In genomic region chr12:23126794-23127193, GRCh38 we compare ENCODE assay signal across 21 cellular contexts.
DNase-seq lines count a peak whose midpoint lies in the region; ATAC-seq and TF ChIP-seq lines count a peak whose summit lies in the region.
"Had no signal": no experiment of that assay in that cellular context is flagged by ENCODE, and none has a peak within 500 bp of the region (broad histone marks: within the 10 kb centered on the region; RNA-seq: fewer than 3 reads in every experiment).

No MANE protein-coding gene starts in this region.

- TF ChIP-seq CTCF in OCI-LY7 (conservative IDR thresholded peaks at IDR 0.05; ENCODE audit: low read length) (0 out of 2 replicates have a peak, but pooled peaks have one; percentile 12), glutamatergic neuron (IDR thresholded peaks at IDR 0.05; ENCODE audit: partially characterized antibody, unreplicated experiment) (peak; percentile 26), progenitor cell of endocrine pancreas (IDR thresholded peaks at IDR 0.05; ENCODE audit: unreplicated experiment) (peak; percentile 27), mammary epithelial cell (conservative IDR thresholded peaks at IDR 0.05 in 1 of 2, IDR thresholded peaks at IDR 0.05 in 1 of 2; ENCODE audit: extremely low read depth in 1 of 2, insufficient read depth in 1 of 2, low read depth in 1 of 2, low read length in 2 of 2) (no peak)

- no peak overlapping the region for H3K27ac ChIP-seq in OCI-LY7 (ENCODE audit: low read depth, low read length, poor library complexity, severe bottlenecking)
- H3K27ac ChIP-seq in mammary epithelial cell (ENCODE audit: insufficient read depth, low read depth, low read length), result no peak overlapping the region
- H3K27ac ChIP-seq: BLaER1, HL-60 had no signal

- ATAC-seq in GM21367 (IDR thresholded peaks at IDR 0.05; ENCODE audit: unreplicated experiment) (no peak), GM18909 (IDR thresholded peaks at IDR 0.05; ENCODE audit: poor library complexity, unreplicated experiment) (no peak)
- ATAC-seq: GM12878, GM23338, K562 had no signal

- H3K27me3 ChIP-seq in mammary epithelial cell (ENCODE audit: insufficient read depth, low read length), result no peaks in the 10 kb centered on the region
- H3K27me3 ChIP-seq: BLaER1 had no signal

- H3K4me3 Mint-ChIP-seq in glutamatergic neuron (ENCODE audit: unreplicated experiment) (no peak overlapping the region), progenitor cell of endocrine pancreas (ENCODE audit: low read depth) (no peak overlapping the region)
- H3K4me3 Mint-ChIP-seq: CD14-positive monocyte; CD4-positive, alpha-beta memory T cell; GM23338 had no signal

- no peaks in the 10 kb centered on the region for H3K27me3 Mint-ChIP-seq in glutamatergic neuron (ENCODE audit: unreplicated experiment)
- H3K27me3 Mint-ChIP-seq in progenitor cell of endocrine pancreas, result no peaks in the 10 kb centered on the region
- H3K27me3 Mint-ChIP-seq: CD4-positive, alpha-beta memory T cell had no signal

- H3K27ac Mint-ChIP-seq in glutamatergic neuron (ENCODE audit: unreplicated experiment) (no peak overlapping the region), progenitor cell of endocrine pancreas (no peak overlapping the region)
- H3K27ac Mint-ChIP-seq: CD14-positive monocyte; CD4-positive, alpha-beta memory T cell; GM23338 had no signal

- dilution Hi-C loops in mammary epithelial cell (cut with HindIII; ENCODE audit: low sequenced_read_pairs), result no loop called here

- H3K4me2 ChIP-seq in OCI-LY7 (ENCODE audit: low read length), result no peak overlapping the region
- H3K4me2 ChIP-seq in mammary epithelial cell (ENCODE audit: insufficient read depth, low read depth, low read length), result no peak overlapping the region
- H3K4me2 ChIP-seq: BLaER1, GM23338 had no signal

- H3K4me3 ChIP-seq in OCI-LY7 (ENCODE audit: low read depth, low read length, poor library complexity, severe bottlenecking), result no peak overlapping the region
- H3K4me3 ChIP-seq in mammary epithelial cell (replicated peaks in 1 of 3; ENCODE audit: insufficient read depth in 1 of 3, low read depth in 2 of 3, low read length in 3 of 3), result no peak overlapping the region
- H3K4me3 ChIP-seq: BLaER1, GM12878, GM23338, K562 had no signal

- 9% methylated on average over 2 of the region's 2 CpGs for WGBS in mammary epithelial cell (ENCODE audit: low coverage, missing lambda C conversion rate)

- H3K4me1 ChIP-seq in OCI-LY7 (ENCODE audit: insufficient read depth, low read length, poor library complexity, severe bottlenecking), result no peaks in the 10 kb centered on the region
- no peaks in the 10 kb centered on the region for H3K4me1 ChIP-seq in mammary epithelial cell (ENCODE audit: insufficient read depth, low read length)
- H3K4me1 ChIP-seq: BLaER1 had no signal

- CTCF ChIA-PET in OCI-LY7 (lab: Charles Lee; ENCODE audit: unreplicated experiment) (no interaction called here), mammary epithelial cell (lab: Charles Lee; ENCODE audit: low non-redundant PET) (no interaction called here)

- no peaks in the 10 kb centered on the region for H3K4me1 Mint-ChIP-seq in glutamatergic neuron (ENCODE audit: low read depth, unreplicated experiment)
- no peaks in the 10 kb centered on the region for H3K4me1 Mint-ChIP-seq in progenitor cell of endocrine pancreas (ENCODE audit: low read depth)
- H3K4me1 Mint-ChIP-seq: CD14-positive monocyte; CD4-positive, alpha-beta memory T cell had no signal

- H3K9me3 Mint-ChIP-seq in glutamatergic neuron (ENCODE audit: unreplicated experiment), result no peaks in the 10 kb centered on the region
- no peaks in the 10 kb centered on the region for H3K9me3 Mint-ChIP-seq in progenitor cell of endocrine pancreas (ENCODE audit: low read depth)
- H3K9me3 Mint-ChIP-seq: GM23338 had no signal

- no peaks in the 10 kb centered on the region for H3K36me3 ChIP-seq in OCI-LY7 (ENCODE audit: insufficient read depth, low read length)
- H3K36me3 ChIP-seq in mammary epithelial cell (ENCODE audit: insufficient read depth, low read length), result no peaks in the 10 kb centered on the region
- H3K36me3 ChIP-seq: BLaER1 had no signal

- intact Hi-C loops in OCI-LY7 (cut with micrococcal nuclease; ENCODE audit: unreplicated experiment) (no loop called here), mammary epithelial cell (cut with micrococcal nuclease) (no loop called here)

- H4K20me1 ChIP-seq in OCI-LY7 (ENCODE audit: insufficient read depth, low read length), result no peaks in the 10 kb centered on the region
- no peaks in the 10 kb centered on the region for H4K20me1 ChIP-seq in mammary epithelial cell (ENCODE audit: insufficient read depth, low read length)
- H4K20me1 ChIP-seq: BLaER1 had no signal

- H3K9me2 ChIP-seq in OCI-LY7 (ENCODE audit: insufficient read depth, low read length), result no peaks in the 10 kb centered on the region

- BruUV-seq in OCI-LY7 (replicated peaks; lab: Mats Ljungman, UMichigan), result no TSS peak
- BruUV-seq in mammary epithelial cell (replicated peaks; lab: Mats Ljungman, UMichigan), result no TSS peak

- H2AFZ ChIP-seq in OCI-LY7 (ENCODE audit: low read length) (no peak overlapping the region), mammary epithelial cell (ENCODE audit: low read depth, low read length) (no peak overlapping the region)
- H2AFZ ChIP-seq: GM23338 had no signal

- in situ Hi-C loops in mammary epithelial cell (cut with MboI; ENCODE audit: low sequenced_read_pairs in 2 of 2), result no loop called here

- H3K9me3 ChIP-seq in OCI-LY7 (ENCODE audit: low read length), result no peaks in the 10 kb centered on the region
- H3K9me3 ChIP-seq in mammary epithelial cell (replicated peaks; ENCODE audit: insufficient read depth, low read length), result no peaks in the 10 kb centered on the region
- H3K9me3 ChIP-seq: BLaER1 had no signal

- no peak overlapping the region for H3K9ac ChIP-seq in mammary epithelial cell (ENCODE audit: insufficient read depth, low read length)
- H3K9ac ChIP-seq: BLaER1 had no signal

- POLR2A ChIA-PET in OCI-LY7 (lab: Charles Lee), result no interaction called here

- H3K79me2 ChIP-seq in OCI-LY7 (ENCODE audit: insufficient read depth, low read depth, low read length) (no peaks in the 10 kb centered on the region), mammary epithelial cell (ENCODE audit: insufficient read depth, low read length) (no peaks in the 10 kb centered on the region)

- peak; percentile 22 for DNase-seq in DMS53 (lab: John Stamatoyannopoulos, UW)
- DNase-seq in DMS53 treated with DMSO at 0.1 percent for 48 hours (lab: John Stamatoyannopoulos, UW; ENCODE audit: unreplicated experiment), result no peak
- no peak for DNase-seq in OCI-LY7 (ENCODE audit: low spot score)
- DNase-seq in glutamatergic neuron, result no peak
- no peak for DNase-seq in progenitor cell of endocrine pancreas (ENCODE audit: low spot score, unreplicated experiment)
- DNase-seq in mammary epithelial cell, result no peak
- DNase-seq: 8988T; CD4-positive, alpha-beta memory T cell; DMS153; DND-41; EL; H7; IMR-90 had no signal

- H3K36me3 Mint-ChIP-seq in glutamatergic neuron (ENCODE audit: unreplicated experiment), result no peaks in the 10 kb centered on the region
- H3K36me3 Mint-ChIP-seq in progenitor cell of endocrine pancreas (ENCODE audit: insufficient read depth), result no peaks in the 10 kb centered on the region
- H3K36me3 Mint-ChIP-seq: CD14-positive monocyte; CD4-positive, alpha-beta memory T cell had no signal

Comparison
In these comparisons a context has a peak if more than half of its experiments do, and no peak if none do; other contexts are left out.
1. CTCF ChIP-seq: peak in OCI-LY7 (single experiment), glutamatergic neuron (single experiment) and progenitor cell of endocrine pancreas (single experiment); none in mammary epithelial cell (0 of 2).